Comparison of ENCODE assay signal across 14 cellular contexts in the genomic region with DNA sequence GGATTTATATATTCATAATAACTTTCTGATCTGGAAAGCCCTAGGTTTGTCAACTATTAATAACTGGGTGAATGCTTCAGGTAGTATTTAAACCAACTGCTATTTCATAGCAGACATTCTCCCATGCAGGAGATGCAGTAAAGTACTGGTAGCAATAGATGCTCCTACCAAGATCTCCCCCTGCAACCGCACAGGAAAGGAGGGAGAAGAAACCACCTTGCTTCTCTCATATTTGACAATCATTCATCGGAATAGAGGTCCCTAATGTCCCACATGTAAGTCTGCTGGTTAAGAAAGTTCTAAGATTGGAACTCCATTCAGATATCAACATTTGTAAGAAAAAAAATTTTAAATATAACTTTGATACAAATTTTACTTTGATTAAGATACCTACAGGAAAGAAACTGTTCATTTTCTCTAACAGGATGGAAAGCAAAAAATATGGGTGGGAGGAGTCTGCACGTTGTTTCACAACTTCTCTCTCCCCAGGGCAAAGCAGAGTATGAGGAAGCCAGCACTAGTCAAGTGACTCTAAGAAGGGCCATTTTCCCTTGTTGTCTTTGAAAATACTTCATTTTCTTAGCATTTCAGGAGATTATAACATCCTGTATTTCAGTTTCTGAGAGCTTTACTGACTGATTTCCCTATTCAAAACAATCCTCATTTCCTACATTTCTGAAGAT. TPM values are rescaled to one million over a fixed set of nuclear protein-coding genes. Genes with fewer than 3 reads are reported as not detected.
DNase-seq lines count a peak whose midpoint lies in the region; ATAC-seq and TF ChIP-seq lines count a peak whose summit lies in the region.
"Had no signal": no experiment of that assay in that cellular context is flagged by ENCODE, and none has a peak within 500 bp of the region (broad histone marks: within the 10 kb centered on the region; RNA-seq: fewer than 3 reads in every experiment).

Gene PYHIN1, plus strand, starts transcription at position 498 of the 683 bp plus-strand sequence. CDS start 5,359 bp downstream, outside the sequence.

- H3K9me3 Mint-ChIP-seq in activated CD8-positive, alpha-beta T cell treated with anti-CD3 and anti-CD28 coated beads, Interleukin-2, amount 10 ng/mL, durations not matched to agents 7 days and 5 days (ENCODE audit: insufficient read depth), result peaks cover 12% of the 10 kb centered on the region
- peaks cover 7 to 30% (median 12%) of the 10 kb centered on the region in 7 donors for H3K9me3 Mint-ChIP-seq in naive B cell

- CTCF ChIA-PET in activated CD8-positive, alpha-beta T cell treated with anti-CD3 and anti-CD28 coated beads, Interleukin-2, amount 10 ng/mL, durations not matched to agents 7 days and 5 days (lab: Charles Lee), result no interaction called here

- POLR2A ChIA-PET in activated CD8-positive, alpha-beta T cell treated with anti-CD3 and anti-CD28 coated beads, Interleukin-2, amount 10 ng/mL, durations not matched to agents 7 days and 5 days (lab: Charles Lee), result interaction anchor here (1.4 to 3.2 kb wide), 3 partner anchors 79 to 146 kb away, joined by 3 to 17 read pairs (median 6); partner anchors contain the start of genes AIM2 and IFI16

- no peaks in the 10 kb centered on the region for H3K27me3 ChIP-seq in DND-41 (ENCODE audit: insufficient read depth, low read length, poor library complexity)
- no peaks in the 10 kb centered on the region for H3K27me3 ChIP-seq in MM.1S (replicated peaks; ENCODE audit: insufficient read depth, low read length)
- H3K27me3 ChIP-seq: heart left ventricle had no signal

- peaks cover 11% of the 10 kb centered on the region for H3K36me3 Mint-ChIP-seq in activated CD8-positive, alpha-beta T cell treated with anti-CD3 and anti-CD28 coated beads, Interleukin-2, amount 10 ng/mL, durations not matched to agents 7 days and 5 days (ENCODE audit: low read depth)
- H3K36me3 Mint-ChIP-seq in naive B cell, result peaks cover 0 to 11% of the 10 kb centered on the region in 2 donors

- no peaks in the 10 kb centered on the region for H3K27me3 Mint-ChIP-seq in activated CD8-positive, alpha-beta T cell treated with anti-CD3 and anti-CD28 coated beads, Interleukin-2, amount 10 ng/mL, durations not matched to agents 7 days and 5 days (ENCODE audit: low read depth)
- H3K27me3 Mint-ChIP-seq in naive B cell, result peaks cover 16 to 22% (median 22%) of the 10 kb centered on the region in 3 donors

- DNase-seq in DND-41 (no peak), MM.1S (peak; percentile 21), naive B cell (no peak), Ammon's horn (ENCODE audit: low spot score) (no peak), mesenteric fat pad (ENCODE audit: low spot score) (no peak), GM13977 (ENCODE audit: low spot score) (no peak)
- peak; percentile 50 for DNase-seq in activated CD8-positive, alpha-beta T cell treated with anti-CD3 and anti-CD28 coated beads, Interleukin-2, amount 10 ng/mL, durations not matched to agents 7 days and 5 days
- DNase-seq: heart left ventricle, NCI-H526, WERI-Rb-1 had no signal

- in situ Hi-C loops in GM13977 (cut with MboI; ENCODE audit: low pct_unique_long_range_greater_than_20kb, low sequenced_read_pairs, unreplicated experiment), result no loop called here

- peak within 1 kb of the TSS; percentile 84 for H3K27ac Mint-ChIP-seq in activated CD8-positive, alpha-beta T cell treated with anti-CD3 and anti-CD28 coated beads, Interleukin-2, amount 10 ng/mL, durations not matched to agents 7 days and 5 days
- peak within 1 kb of the TSS in 3 of 6 donors; percentile 19 to 39 (median 31) for H3K27ac Mint-ChIP-seq in naive B cell

- TF ChIP-seq CTCF in DND-41 (IDR thresholded peaks at IDR 0.05; ENCODE audit: borderline replicate concordance, extremely low read depth, low read length, poor library complexity, severe bottlenecking) (no peak), MM.1S (IDR thresholded peaks at IDR 0.05; ENCODE audit: low read length) (no peak), GM13977 (IDR thresholded peaks at IDR 0.05; ENCODE audit: extremely low read depth, insufficient read depth, missing control alignments) (no peak)

- peak within 1 kb of the TSS; percentile 67 for H3K27ac ChIP-seq in DND-41 (ENCODE audit: low read length)
- no peak within 1 kb of the TSS for H3K27ac ChIP-seq in MM.1S (ENCODE audit: low read length)
- H3K27ac ChIP-seq: WERI-Rb-1 had no signal

- H2AFZ ChIP-seq in DND-41 (ENCODE audit: low read depth, low read length), result no peak within 1 kb of the TSS
- H2AFZ ChIP-seq in MM.1S (ENCODE audit: low read length), result peak within 1 kb of the TSS; percentile 31

- H3K9me3 ChIP-seq in DND-41 (ENCODE audit: insufficient read depth, low read length, severe bottlenecking) (no peaks in the 10 kb centered on the region), MM.1S (replicated peaks; ENCODE audit: insufficient read depth, low read length) (no peaks in the 10 kb centered on the region; the same call in 1 of the 2 replicates)

- H3K4me2 ChIP-seq in DND-41 (ENCODE audit: insufficient read depth, low read length) (peak within 1 kb of the TSS; percentile 43; the same call in 1 of the 2 replicates), MM.1S (ENCODE audit: low read depth, low read length) (no peak within 1 kb of the TSS)

- H3K9ac ChIP-seq in DND-41 (ENCODE audit: low read depth, low read length) (peak within 1 kb of the TSS; percentile 39), MM.1S (ENCODE audit: low read length) (no peak within 1 kb of the TSS)

- 0 out of 2 replicates have a peak, but pooled peaks cover 3% of the 10 kb centered on the region for H3K79me2 ChIP-seq in DND-41 (ENCODE audit: insufficient read depth, low read length)
- H3K79me2 ChIP-seq in MM.1S (ENCODE audit: low read length), result no peaks in the 10 kb centered on the region

- peak within 1 kb of the TSS; percentile 81 for H3K4me3 Mint-ChIP-seq in activated CD8-positive, alpha-beta T cell treated with anti-CD3 and anti-CD28 coated beads, Interleukin-2, amount 10 ng/mL, durations not matched to agents 7 days and 5 days
- peak within 1 kb of the TSS; percentile 1 to 70 (median 45) for H3K4me3 Mint-ChIP-seq in naive B cell

- H3K36me3 ChIP-seq in DND-41 (ENCODE audit: insufficient read depth, low read length) (no peaks in the 10 kb centered on the region), MM.1S (replicated peaks; ENCODE audit: insufficient read depth, low read length) (no peaks in the 10 kb centered on the region)
- H3K36me3 ChIP-seq: heart left ventricle, WERI-Rb-1 had no signal

- H3F3A ChIP-seq in MM.1S (ENCODE audit: insufficient read depth, low read length), result no peaks in the 10 kb centered on the region

- peaks cover 11% of the 10 kb centered on the region for H3K4me1 ChIP-seq in DND-41 (ENCODE audit: insufficient read depth, low read length)
- peaks cover 3% of the 10 kb centered on the region; the same call in 1 of the 2 replicates for H3K4me1 ChIP-seq in MM.1S (ENCODE audit: low read length)

- ATAC-seq in DND-41 (ENCODE audit: insufficient read depth, low read depth), result peak; percentile 60
- ATAC-seq in activated CD8-positive, alpha-beta T cell treated with anti-CD3 and anti-CD28 coated beads, Interleukin-2, amount 10 ng/mL, durations not matched to agents 7 days and 5 days, result peak; percentile 79
- peak; percentile 47 to 64 for ATAC-seq in naive B cell (ENCODE audit: low read depth in 2 of 2)
- no peak for ATAC-seq in HG03196 (IDR thresholded peaks at IDR 0.05; ENCODE audit: unreplicated experiment)

- H3K9me2 ChIP-seq in MM.1S (replicated peaks; ENCODE audit: insufficient read depth, low read length), result no peaks in the 10 kb centered on the region

- H3K4me1 Mint-ChIP-seq in activated CD8-positive, alpha-beta T cell treated with anti-CD3 and anti-CD28 coated beads, Interleukin-2, amount 10 ng/mL, durations not matched to agents 7 days and 5 days (ENCODE audit: low read depth), result peaks cover 18% of the 10 kb centered on the region
- no peaks in the 10 kb centered on the region for H3K4me1 Mint-ChIP-seq in naive B cell

- H3K4me3 ChIP-seq in DND-41 (ENCODE audit: low read depth in 1 of 2, low read length in 2 of 2), result peak within 1 kb of the TSS in 1 of 2 experiments; percentile 45; a peak in 3 of 4 replicates
- H3K4me3 ChIP-seq in MM.1S (ENCODE audit: low read length), result no peak within 1 kb of the TSS

- H4K20me1 ChIP-seq in DND-41 (ENCODE audit: insufficient read depth, low read length), result no peaks in the 10 kb centered on the region
- no peaks in the 10 kb centered on the region for H4K20me1 ChIP-seq in MM.1S (ENCODE audit: insufficient read depth, low read length)

RNA-seq across cellular contexts. Expression of gene PYHIN1, which starts in this region (rescaled TPM):
- 10 to 100 TPM; 11.5 to 12.5 TPM for total RNA-seq in activated CD8-positive, alpha-beta T cell treated with anti-CD3 and anti-CD28 coated beads, Interleukin-2, amount 10 ng/mL, durations not matched to agents 7 days and 5 days
- polyA plus RNA-seq in naive B cell (ENCODE audit: low read depth in 6 of 6), result 1 to 10 TPM in 5 of 6 donors, not detected in 1; 2.7 to 5.9 (median 3.0) TPM
- total RNA-seq in mesenteric fat pad, result 1.4 TPM
- total RNA-seq: chondrocyte, Daoy had no signal
- polyA plus RNA-seq: neural cell had no signal

Comparison
In these comparisons a context has a peak if more than half of its experiments do, and no peak if none do; other contexts are left out.
1. DNase-seq: peak in MM.1S (single experiment) and activated CD8-positive, alpha-beta T cell treated with anti-CD3 and anti-CD28 coated beads, Interleukin-2, amount 10 ng/mL, durations not matched to agents 7 days and 5 days (single experiment); none in DND-41 (single experiment), naive B cell (single experiment), Ammon's horn (single experiment), mesenteric fat pad (single experiment) and GM13977 (single experiment).